1 cellular context compared by ENCODE assay signal in genomic region chr5:145493435-145493834, GRCh38.
TF ChIP-seq lines count a peak whose summit lies in the region.

No MANE protein-coding gene starts in this region.

TF ChIP-seq in HEK293, 187 proteins besides CTCF, POLR2A, EP300 and RAD21:
- TF ChIP-seq ZNF280C (tag by site-specific recombination; IDR thresholded peaks at IDR 0.05), result no peak
- TF ChIP-seq PRDM1 (tag by site-specific recombination; IDR thresholded peaks at IDR 0.05), result peak; percentile 58
- no peak for TF ChIP-seq ZEB2 (tag by site-specific recombination; IDR thresholded peaks at IDR 0.05)
- TF ChIP-seq ZNF394 (tag by site-specific recombination; IDR thresholded peaks at IDR 0.05; ENCODE audit: borderline replicate concordance), result peak; percentile 40; the same call in 1 of the 2 replicates
- TF ChIP-seq ZNF747 (tag by site-specific recombination; IDR thresholded peaks at IDR 0.05), result no peak
- no peak for TF ChIP-seq TRIM28 (IDR thresholded peaks at IDR 0.05; ENCODE audit: borderline replicate concordance, low read length)
TF ChIP-seq in HEK293: peak in this region for 2.
